7 cellular contexts compared by ENCODE assay signal in the genomic region with DNA sequence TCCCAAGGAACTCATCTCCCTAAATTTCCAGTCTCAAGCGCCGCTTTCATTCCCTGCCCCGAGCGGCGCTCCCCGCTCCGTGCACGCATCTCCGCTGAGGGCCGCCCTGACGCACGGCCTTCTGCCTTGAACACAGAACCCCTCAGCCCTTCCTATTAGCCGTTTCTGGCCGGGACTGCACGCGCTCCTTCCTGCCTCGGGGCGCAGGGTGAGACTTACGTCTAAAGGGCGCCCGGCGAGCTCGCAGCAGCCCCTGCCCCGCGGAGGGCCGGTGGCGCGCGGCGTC. TPM values are rescaled to one million over a fixed set of nuclear protein-coding genes. Genes with fewer than 3 reads are reported as not detected.
A peak's percentile ranks its signal among the peaks of the same experiment; 100 is the strongest.
DNase-seq lines count a peak whose midpoint lies in the region; ATAC-seq and TF ChIP-seq lines count a peak whose summit lies in the region.

No MANE protein-coding gene starts in this region.

- H4K20me1 ChIP-seq in osteoblast (ENCODE audit: insufficient read depth, low read length) = peaks cover 32% of the 10 kb centered on the region

- peaks cover 60% of the 10 kb centered on the region for H3K4me1 Mint-ChIP-seq in activated B cell treated with CpG ODN at 0.5 μM for 24 hours

- peak overlapping the region; percentile 58 for H3K4me3 ChIP-seq in GM12864 (ENCODE audit: low read depth, low read length)
- peak overlapping the region; percentile 100 for H3K4me3 ChIP-seq in HUES48 (ENCODE audit: low read depth, low read length)
- H3K4me3 ChIP-seq in osteoblast (ENCODE audit: insufficient read depth, low read length) = peak overlapping the region; percentile 94

- H3K4me2 ChIP-seq in osteoblast (ENCODE audit: insufficient read depth, low read length) = peak overlapping the region; percentile 88

- TF ChIP-seq CTCF in GM12864 (IDR thresholded peaks at IDR 0.05; ENCODE audit: low read depth, low read length, missing control alignments) (no peak), activated B cell treated with CpG ODN at 0.5 μM for 24 hours (IDR thresholded peaks at IDR 0.05) (no peak), osteoblast (IDR thresholded peaks at IDR 0.05; ENCODE audit: extremely low read depth, low read depth, low read length) (no peak)

- peaks cover 9% of the 10 kb centered on the region; the same call in 1 of the 2 replicates for H3K4me1 ChIP-seq in HUES48 (ENCODE audit: control insufficient read depth, insufficient read depth, low read length)
- H3K4me1 ChIP-seq in osteoblast (ENCODE audit: insufficient read depth, low read length) = peaks cover 16% of the 10 kb centered on the region

- H3K27ac Mint-ChIP-seq in activated B cell treated with CpG ODN at 0.5 μM for 24 hours = peak overlapping the region; percentile 97

- DNase-seq in GM12864 (ENCODE audit: low read depth) (peak; percentile 26), activated B cell treated with CpG ODN at 0.5 μM for 24 hours (no peak), fibroblast of peridontal ligament (ENCODE audit: extremely low read depth) (peak; percentile 38), osteoblast (ENCODE audit: insufficient read length, low spot score, missing footprints) (no peak), D341Med (ENCODE audit: low spot score) (no peak)

- H3K27ac ChIP-seq in HUES48 (ENCODE audit: low read depth, low read length) (peak overlapping the region; percentile 100), osteoblast (ENCODE audit: low read depth, low read length) (peak overlapping the region; percentile 96)

- no peaks in the 10 kb centered on the region for H3K27me3 Mint-ChIP-seq in activated B cell treated with CpG ODN at 0.5 μM for 24 hours

- H3K36me3 Mint-ChIP-seq in activated B cell treated with CpG ODN at 0.5 μM for 24 hours (ENCODE audit: low read depth) = peaks cover 53% of the 10 kb centered on the region

- POLR2A ChIA-PET in activated B cell treated with CpG ODN at 0.5 μM for 24 hours (lab: Charles Lee) = interaction anchor here (0.6 to 3.2 kb wide), 17 partner anchors 9 to 1935 kb away, joined by 3 to 20 read pairs (median 5); partner anchors contain the start of genes ACBD5, BAMBI, MASTL and MPP7

- ATAC-seq in GM21515 (IDR thresholded peaks at IDR 0.05; ENCODE audit: unreplicated experiment) = peak; percentile 48
- ATAC-seq in activated B cell treated with CpG ODN at 0.5 μM for 24 hours (ENCODE audit: low read depth) = peak; percentile 53

- H3K9me3 ChIP-seq in HUES48 (ENCODE audit: control insufficient read depth, insufficient read depth, low read length) (no peaks in the 10 kb centered on the region), osteoblast (ENCODE audit: low read depth, low read length) (no peaks in the 10 kb centered on the region)

- H3K4me3 Mint-ChIP-seq in activated B cell treated with CpG ODN at 0.5 μM for 24 hours = peak overlapping the region; percentile 99

- H2AFZ ChIP-seq in osteoblast (ENCODE audit: low read length) = peak overlapping the region; percentile 98

- H3K9me3 Mint-ChIP-seq in activated B cell treated with CpG ODN at 0.5 μM for 24 hours = peaks cover 3% of the 10 kb centered on the region

- H3K27me3 ChIP-seq in HUES48 (ENCODE audit: control insufficient read depth, insufficient read depth, low read length) (no peaks in the 10 kb centered on the region), osteoblast (ENCODE audit: insufficient read depth, low read length) (no peaks in the 10 kb centered on the region)

- peak overlapping the region; percentile 100 for H3K9ac ChIP-seq in HUES48 (ENCODE audit: low read depth, low read length)

- H3K79me2 ChIP-seq in osteoblast (ENCODE audit: insufficient read depth, low read length) = peaks cover 94% of the 10 kb centered on the region

- CTCF ChIA-PET in activated B cell treated with CpG ODN at 0.5 μM for 24 hours (lab: Charles Lee) = no interaction called here

- intact Hi-C loops in activated B cell treated with CpG ODN at 0.5 μM for 24 hours (cut with micrococcal nuclease) = loop anchor here (1.0 to 5.0 kb wide), 7 partner anchors 100 to 1670 kb away; partner anchors contain the start of genes ABI1, BAMBI, MPP7 and RAB18

- H3K36me3 ChIP-seq in HUES48 (ENCODE audit: control insufficient read depth, insufficient read depth, low read length) (peaks cover 29% of the 10 kb centered on the region), osteoblast (ENCODE audit: insufficient read depth, low read length) (peaks cover 20% of the 10 kb centered on the region)

RNA-seq across cellular contexts. Expression of gene WAC, which starts 0.8 kb away (rescaled TPM):
- total RNA-seq in activated B cell treated with CpG ODN at 0.5 μM for 24 hours (145 and 159 TPM in 2 replicates), osteoblast (77.1 and 93.4 TPM in 2 replicates)

Comparison
In these comparisons a context has a peak if more than half of its experiments do, and no peak if none do; other contexts are left out.
1. DNase-seq: peak in GM12864 (single experiment) and fibroblast of peridontal ligament (single experiment); none in activated B cell treated with CpG ODN at 0.5 μM for 24 hours (single experiment), osteoblast (single experiment) and D341Med (single experiment).
2. Peak in every context shown above with its lines, with median percentiles within 50 percentile points of each other: H3K4me3 ChIP-seq.